8 cellular contexts compared by ENCODE assay signal in the genomic region with DNA sequence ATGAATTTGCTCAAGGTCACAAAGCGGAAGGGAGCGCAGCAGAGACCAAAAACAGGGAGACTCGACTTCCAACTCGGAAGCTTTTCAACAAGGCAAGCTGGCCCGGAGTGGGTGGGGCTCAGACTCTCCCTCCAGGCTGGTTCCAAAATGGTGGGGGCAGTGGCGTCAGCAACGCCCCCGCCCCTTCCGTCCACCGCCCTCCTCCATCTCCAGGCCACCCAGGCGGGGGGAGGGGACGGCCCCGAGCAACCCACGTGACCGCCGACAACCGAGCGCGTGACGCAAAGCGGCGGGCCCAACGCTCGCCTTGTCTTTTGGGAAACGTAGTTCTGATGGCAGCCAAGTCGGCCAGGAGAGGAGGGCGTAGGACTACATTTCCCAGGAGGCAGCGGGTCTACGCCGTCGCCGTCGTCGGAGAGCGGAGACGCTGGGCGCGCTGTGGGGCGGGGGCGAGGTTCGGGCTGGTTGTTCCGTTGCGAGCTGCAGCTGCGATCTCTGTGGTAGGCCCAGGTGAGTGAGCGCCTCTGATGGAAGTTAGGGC. TPM values are rescaled to one million over a fixed set of nuclear protein-coding genes. Genes with fewer than 3 reads are reported as not detected.
DNase-seq lines count a peak whose midpoint lies in the region; ATAC-seq lines count a peak whose summit lies in the region.

A gene with protein sequence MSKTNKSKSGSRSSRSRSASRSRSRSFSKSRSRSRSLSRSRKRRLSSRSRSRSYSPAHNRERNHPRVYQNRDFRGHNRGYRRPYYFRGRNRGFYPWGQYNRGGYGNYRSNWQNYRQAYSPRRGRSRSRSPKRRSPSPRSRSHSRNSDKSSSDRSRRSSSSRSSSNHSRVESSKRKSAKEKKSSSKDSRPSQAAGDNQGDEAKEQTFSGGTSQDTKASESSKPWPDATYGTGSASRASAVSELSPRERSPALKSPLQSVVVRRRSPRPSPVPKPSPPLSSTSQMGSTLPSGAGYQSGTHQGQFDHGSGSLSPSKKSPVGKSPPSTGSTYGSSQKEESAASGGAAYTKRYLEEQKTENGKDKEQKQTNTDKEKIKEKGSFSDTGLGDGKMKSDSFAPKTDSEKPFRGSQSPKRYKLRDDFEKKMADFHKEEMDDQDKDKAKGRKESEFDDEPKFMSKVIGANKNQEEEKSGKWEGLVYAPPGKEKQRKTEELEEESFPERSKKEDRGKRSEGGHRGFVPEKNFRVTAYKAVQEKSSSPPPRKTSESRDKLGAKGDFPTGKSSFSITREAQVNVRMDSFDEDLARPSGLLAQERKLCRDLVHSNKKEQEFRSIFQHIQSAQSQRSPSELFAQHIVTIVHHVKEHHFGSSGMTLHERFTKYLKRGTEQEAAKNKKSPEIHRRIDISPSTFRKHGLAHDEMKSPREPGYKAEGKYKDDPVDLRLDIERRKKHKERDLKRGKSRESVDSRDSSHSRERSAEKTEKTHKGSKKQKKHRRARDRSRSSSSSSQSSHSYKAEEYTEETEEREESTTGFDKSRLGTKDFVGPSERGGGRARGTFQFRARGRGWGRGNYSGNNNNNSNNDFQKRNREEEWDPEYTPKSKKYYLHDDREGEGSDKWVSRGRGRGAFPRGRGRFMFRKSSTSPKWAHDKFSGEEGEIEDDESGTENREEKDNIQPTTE (plus strand): TSS at position 448 of the 541 bp plus-strand sequence. CDS start 58,121 bp downstream, outside the sequence.

- DNase-seq in C1 segment of cervical spinal cord (lab: John Stamatoyannopoulos, UW) (peak; percentile 95 to 100 (median 100)), NCI-H748 treated with DMSO at 0.1 percent for 48 hours (lab: John Stamatoyannopoulos, UW) (peak; percentile 82), dedifferentiated amniotic fluid mesenchymal stem cell (ENCODE audit: extremely low spot score) (peak; percentile 99), left lobe of liver (ENCODE audit: low spot score) (peak; percentile 100)
- DNase-seq in activated CD4-positive, alpha-beta T cell treated with anti-CD3 and anti-CD28 coated beads, Interleukin-2, amount 50 U/mL, for 24 hours (ENCODE audit: low read depth in 1 of 2, low spot score in 1 of 2) = peak; percentile 97 to 99
- peak; percentile 99 for DNase-seq in stimulated activated CD4-positive, alpha-beta T cell treated with anti-CD3 and anti-CD28 coated beads, Interleukin-2, amount 100 ng/mL, for 4 hours (ENCODE audit: low read depth)

- ATAC-seq in GM19372 (IDR thresholded peaks at IDR 0.05; ENCODE audit: low read depth, unreplicated experiment) (peak; percentile 91), HG03558 (IDR thresholded peaks at IDR 0.05; ENCODE audit: extremely low read depth, unreplicated experiment) (peak; percentile 76), left lobe of liver (peak; percentile 93)

RNA-seq across cellular contexts. Expression of the gene that starts here (rescaled TPM):
- total RNA-seq in left lobe of liver = 34.8 TPM

Comparison
In these comparisons a context has a peak if more than half of its experiments do, and no peak if none do; other contexts are left out.
1. Peak in every context shown above with its lines: DNase-seq and ATAC-seq.